Comparison of ENCODE assay signal across 8 cellular contexts in genomic region chr12:22624573-22624907, GRCh38.
DNase-seq lines count a peak whose midpoint lies in the region.

No MANE protein-coding gene starts in this region.

- peak overlapping the region; percentile 94 for H3K27ac ChIP-seq in duodenal mucosa (ENCODE audit: low read depth, low read length)
- peak overlapping the region; percentile 98 for H3K27ac ChIP-seq in muscle layer of duodenum (ENCODE audit: low read length)

- peak overlapping the region; percentile 96 to 98 for H3K4me3 ChIP-seq in duodenal mucosa (ENCODE audit: low read depth in 1 of 2, low read length in 2 of 2)
- H3K4me3 ChIP-seq in muscle layer of duodenum (ENCODE audit: low read depth in 1 of 2, low read length in 2 of 2) = peak overlapping the region; percentile 97 to 98

- DNase-seq in NCI-H510A (lab: John Stamatoyannopoulos, UW) = peak; percentile 53
- DNase-seq in NCI-H510A treated with DMSO at 0.1 percent for 48 hours (lab: John Stamatoyannopoulos, UW) = no peak
- peak; percentile 55 for DNase-seq in NCI-H1417 treated with DMSO at 0.1 percent for 48 hours (lab: John Stamatoyannopoulos, UW)
- no peak for DNase-seq in NCI-H226
- no peak for DNase-seq in hepatic stellate cell (ENCODE audit: low spot score)
- DNase-seq in activated CD4-positive, alpha-beta T cell treated with anti-CD3 and anti-CD28 coated beads, Interleukin-2, amount 50 U/mL, for 48 hours = no peak

- H3K27me3 ChIP-seq in duodenal mucosa (ENCODE audit: control insufficient read depth in 1 of 2, insufficient read depth in 2 of 2, low read length in 2 of 2) (no peaks in the 10 kb centered on the region), muscle layer of duodenum (ENCODE audit: low read depth, low read length) (no peaks in the 10 kb centered on the region)

- H3K4me1 ChIP-seq in duodenal mucosa (ENCODE audit: control insufficient read depth in 1 of 2, insufficient read depth in 2 of 2, low read length in 2 of 2) (peaks cover 15 to 19% of the 10 kb centered on the region in 2 donors), muscle layer of duodenum (ENCODE audit: control insufficient read depth in 1 of 2, insufficient read depth in 2 of 2, low read length in 2 of 2) (peaks cover 10 to 14% of the 10 kb centered on the region in 2 donors)

- H3K36me3 ChIP-seq in duodenal mucosa (ENCODE audit: control insufficient read depth in 1 of 2, insufficient read depth in 2 of 2, low read length in 2 of 2) (no peaks in the 10 kb centered on the region), muscle layer of duodenum (ENCODE audit: control insufficient read depth in 1 of 2, insufficient read depth in 2 of 2, low read length in 2 of 2) (peaks cover 0 to 9% of the 10 kb centered on the region in 2 donors)

- H3K9ac ChIP-seq in duodenal mucosa (ENCODE audit: low read depth in 1 of 2, low read length in 2 of 2) = peak overlapping the region; percentile 100

- no peaks in the 10 kb centered on the region for H3K9me3 ChIP-seq in duodenal mucosa (ENCODE audit: control insufficient read depth in 1 of 2, low read length in 2 of 2)
- no peaks in the 10 kb centered on the region for H3K9me3 ChIP-seq in muscle layer of duodenum (ENCODE audit: control insufficient read depth in 1 of 2, low read length in 2 of 2)

Comparison
In these comparisons a context has a peak if more than half of its experiments do, and no peak if none do; other contexts are left out.
1. DNase-seq: peak in NCI-H510A (single experiment) and NCI-H1417 treated with DMSO at 0.1 percent for 48 hours (single experiment); none in NCI-H510A treated with DMSO at 0.1 percent for 48 hours (single experiment), NCI-H226 (single experiment), hepatic stellate cell (single experiment) and activated CD4-positive, alpha-beta T cell treated with anti-CD3 and anti-CD28 coated beads, Interleukin-2, amount 50 U/mL, for 48 hours (0 of 2).